ENCODE assay signal across 28 cellular contexts in the genomic region with DNA sequence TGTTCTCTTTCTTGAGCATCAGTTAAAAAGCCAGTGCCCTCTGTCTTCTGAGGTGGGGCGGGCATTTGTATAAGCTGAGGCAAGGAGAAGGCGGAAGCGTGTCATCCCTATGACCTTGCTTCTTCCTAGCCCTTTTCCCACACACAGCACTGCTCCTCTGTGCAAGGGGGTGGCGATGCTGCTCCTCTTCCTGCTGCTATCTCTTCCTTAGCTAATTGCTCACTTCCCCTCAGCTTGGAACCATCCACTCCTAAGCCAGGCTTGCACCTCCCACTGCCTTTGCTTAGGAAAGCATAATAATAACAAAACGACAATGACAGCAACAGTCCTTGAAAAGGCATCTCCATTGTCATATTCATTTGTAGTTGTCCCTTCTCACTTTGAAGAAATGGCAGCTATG.
"Had no signal": no experiment of that assay in that cellular context is flagged by ENCODE, and none has a peak within 500 bp of the region (broad histone marks: within the 10 kb centered on the region; RNA-seq: fewer than 3 reads in every experiment).

No MANE protein-coding gene starts in this region.

- H3K27ac Mint-ChIP-seq: activated naive CD4-positive, alpha-beta T cell treated with anti-CD3 and anti-CD28 coated beads for 36 hours; activated naive CD8-positive, alpha-beta T cell treated with anti-CD3 and anti-CD28 coated beads, Interleukin-2, amount 10 ng/mL, durations not matched to agents 7 days and 5 days; progenitor cell of endocrine pancreas; stimulated activated effector memory CD8-positive, alpha-beta T cell treated with anti-CD3 and anti-CD28 coated beads, Interleukin-12 subunit alpha, Interleukin-12 subunit beta, amount 100 ng/mL, for 72 hours; stimulated activated naive CD8-positive, alpha-beta T cell treated with anti-CD3 and anti-CD28 coated beads, Interleukin-15, amount 100 ng/mL, for 72 hours; T-helper 1 cell treated with Interleukin-12 subunit alpha and Interleukin-12 subunit beta and Interleukin-4 antibody, amounts not matched to agents 30 μg/mL and 1 μg/mL, for 36 hours had no signal

- DNase-seq: activated CD4-positive, alpha-beta T cell treated with anti-CD3 and anti-CD28 coated beads for 48 hours; activated CD4-positive, alpha-beta T cell treated with anti-CD3 and anti-CD28 coated beads, Interleukin-2, amount 50 U/mL, for 48 hours; activated CD8-positive, alpha-beta memory T cell treated with anti-CD3 and anti-CD28 coated beads for 24 hours; activated effector memory CD4-positive, alpha-beta T cell treated with Interleukin-2 at 50 U/mL for 16 hours; activated naive CD4-positive, alpha-beta T cell treated with anti-CD3 and anti-CD28 coated beads for 36 hours; activated naive CD8-positive, alpha-beta T cell treated with anti-CD3 and anti-CD28 coated beads, Interleukin-2, amount 10 ng/mL, durations not matched to agents 7 days and 5 days; amniotic stem cell; central memory CD4-positive, alpha-beta T cell; esophagus squamous epithelium; foreskin melanocyte; heart right ventricle; left ventricle myocardium superior; ovary; stimulated activated CD4-positive, alpha-beta T cell treated with anti-CD3 and anti-CD28 coated beads, Interleukin-4, amount 100 ng/mL, for 24 hours; stimulated activated naive CD8-positive, alpha-beta T cell treated with anti-CD3 and anti-CD28 coated beads, Interleukin-15, amount 100 ng/mL, for 72 hours; substantia nigra; T-helper 9 cell; upper lobe of right lung had no signal

- H3K9me3 ChIP-seq: esophagus squamous epithelium, heart right ventricle, ovary, upper lobe of right lung had no signal

- H3K27ac ChIP-seq: epithelial cell of prostate, esophagus squamous epithelium, heart right ventricle, ovary, skin epidermis, upper lobe of right lung, VCaP had no signal

- H3K36me3 ChIP-seq: esophagus squamous epithelium, heart right ventricle, ovary, upper lobe of right lung had no signal

- FAIRE-seq: islet of Langerhans, TTC549 had no signal

- H3K4me3 ChIP-seq: esophagus squamous epithelium, heart right ventricle, ovary, skin epidermis, upper lobe of right lung had no signal

- H3K4me1 ChIP-seq: esophagus squamous epithelium, heart right ventricle, upper lobe of right lung had no signal

- H3K27me3 Mint-ChIP-seq: activated naive CD8-positive, alpha-beta T cell treated with anti-CD3 and anti-CD28 coated beads, Interleukin-2, amount 10 ng/mL, durations not matched to agents 7 days and 5 days; progenitor cell of endocrine pancreas; stimulated activated naive CD8-positive, alpha-beta T cell treated with anti-CD3 and anti-CD28 coated beads, Interleukin-15, amount 100 ng/mL, for 72 hours had no signal

- ATAC-seq: activated CD4-positive, CD25-positive, alpha-beta regulatory T cell treated with anti-CD3 and anti-CD28 coated beads, Interleukin-2, amount 50 U/mL, for 24 hours; heart right ventricle; left ventricle myocardium superior; sciatic nerve; stimulated activated effector memory CD8-positive, alpha-beta T cell treated with anti-CD3 and anti-CD28 coated beads, Interleukin-12 subunit alpha, Interleukin-12 subunit beta, amount 100 ng/mL, for 72 hours; stimulated activated naive CD8-positive, alpha-beta T cell treated with anti-CD3 and anti-CD28 coated beads, Interleukin-15, amount 100 ng/mL, for 72 hours; upper lobe of right lung had no signal

- H3K27me3 ChIP-seq: esophagus squamous epithelium, heart right ventricle, ovary, upper lobe of right lung had no signal

- H3K4me1 Mint-ChIP-seq: activated naive CD8-positive, alpha-beta T cell treated with anti-CD3 and anti-CD28 coated beads, Interleukin-2, amount 10 ng/mL, durations not matched to agents 7 days and 5 days; stimulated activated effector memory CD8-positive, alpha-beta T cell treated with anti-CD3 and anti-CD28 coated beads, Interleukin-12 subunit alpha, Interleukin-12 subunit beta, amount 100 ng/mL, for 72 hours; stimulated activated naive CD8-positive, alpha-beta T cell treated with anti-CD3 and anti-CD28 coated beads, Interleukin-15, amount 100 ng/mL, for 72 hours had no signal

- H3K36me3 Mint-ChIP-seq: activated naive CD8-positive, alpha-beta T cell treated with anti-CD3 and anti-CD28 coated beads, Interleukin-2, amount 10 ng/mL, durations not matched to agents 7 days and 5 days; stimulated activated effector memory CD8-positive, alpha-beta T cell treated with anti-CD3 and anti-CD28 coated beads, Interleukin-12 subunit alpha, Interleukin-12 subunit beta, amount 100 ng/mL, for 72 hours had no signal

- H3K9me3 Mint-ChIP-seq: activated naive CD8-positive, alpha-beta T cell treated with anti-CD3 and anti-CD28 coated beads, Interleukin-2, amount 10 ng/mL, durations not matched to agents 7 days and 5 days; stimulated activated effector memory CD8-positive, alpha-beta T cell treated with anti-CD3 and anti-CD28 coated beads, Interleukin-12 subunit alpha, Interleukin-12 subunit beta, amount 100 ng/mL, for 72 hours; stimulated activated naive CD8-positive, alpha-beta T cell treated with anti-CD3 and anti-CD28 coated beads, Interleukin-15, amount 100 ng/mL, for 72 hours; T-helper 1 cell treated with Interleukin-12 subunit alpha and Interleukin-12 subunit beta and Interleukin-4 antibody, amounts not matched to agents 30 μg/mL and 1 μg/mL, for 36 hours had no signal

- H3K4me3 Mint-ChIP-seq: activated naive CD4-positive, alpha-beta T cell treated with anti-CD3 and anti-CD28 coated beads for 36 hours; activated naive CD8-positive, alpha-beta T cell treated with anti-CD3 and anti-CD28 coated beads, Interleukin-2, amount 10 ng/mL, durations not matched to agents 7 days and 5 days; stimulated activated effector memory CD8-positive, alpha-beta T cell treated with anti-CD3 and anti-CD28 coated beads, Interleukin-12 subunit alpha, Interleukin-12 subunit beta, amount 100 ng/mL, for 72 hours; stimulated activated naive CD8-positive, alpha-beta T cell treated with anti-CD3 and anti-CD28 coated beads, Interleukin-15, amount 100 ng/mL, for 72 hours; T-helper 1 cell treated with Interleukin-12 subunit alpha and Interleukin-12 subunit beta and Interleukin-4 antibody, amounts not matched to agents 30 μg/mL and 1 μg/mL, for 36 hours had no signal
